In the genomic region with DNA sequence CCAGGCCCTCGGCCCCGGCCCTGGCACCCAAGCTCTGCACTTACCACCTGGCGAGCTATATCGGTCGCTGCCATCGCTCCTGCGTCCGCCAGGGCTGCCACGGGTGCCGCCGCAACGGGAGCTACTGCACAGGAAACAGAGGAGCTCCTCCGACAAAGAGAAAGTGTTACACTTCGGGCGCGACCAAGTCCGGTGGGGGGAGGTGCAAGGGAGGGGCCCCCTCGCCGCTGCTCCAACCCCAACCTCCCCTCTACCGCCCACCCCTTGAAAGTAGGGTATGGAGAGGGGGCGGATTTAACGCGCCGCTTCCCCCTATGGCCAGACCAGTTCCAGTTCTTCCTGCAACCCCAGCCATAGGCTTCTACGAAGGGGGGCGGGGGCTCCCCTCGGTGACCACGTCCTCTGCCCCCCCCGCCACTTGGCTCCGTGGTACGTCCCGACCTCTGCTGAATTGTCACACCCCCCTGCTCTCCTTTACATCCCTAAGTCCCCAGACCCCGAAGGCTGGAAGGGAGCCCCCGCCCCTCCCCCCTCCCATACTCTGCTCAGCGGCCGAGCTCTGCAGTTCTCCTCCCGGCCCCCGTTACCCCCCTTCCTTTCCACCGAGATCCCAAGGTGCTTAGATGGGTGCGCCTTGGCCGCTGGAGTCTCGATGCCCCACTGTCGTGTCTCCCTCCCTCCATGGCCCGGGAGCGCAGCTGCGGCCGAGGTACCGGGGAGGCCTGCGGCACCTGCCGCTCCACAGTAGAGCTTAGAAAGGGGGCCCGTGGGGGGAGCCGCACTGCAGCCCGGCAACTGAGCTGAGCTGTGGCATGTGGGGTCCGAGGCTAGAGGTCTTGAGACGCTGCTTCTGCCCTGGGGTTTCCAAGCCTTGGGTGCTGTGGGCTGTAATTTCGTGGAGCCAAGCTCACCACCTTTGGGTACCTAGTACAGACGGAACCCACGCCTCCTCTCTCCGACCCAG, we compare ENCODE assay signal across 1 cellular context.
TF ChIP-seq lines count a peak whose summit lies in the region.

A gene (minus strand): TSS at position 137 of the 964 bp plus-strand sequence. CDS start 63 bp downstream, at position 74.

TF ChIP-seq in HEK293, 187 proteins besides CTCF, POLR2A, EP300 and RAD21 (continued from another document and continues in another):
- TF ChIP-seq, protein P1, sequence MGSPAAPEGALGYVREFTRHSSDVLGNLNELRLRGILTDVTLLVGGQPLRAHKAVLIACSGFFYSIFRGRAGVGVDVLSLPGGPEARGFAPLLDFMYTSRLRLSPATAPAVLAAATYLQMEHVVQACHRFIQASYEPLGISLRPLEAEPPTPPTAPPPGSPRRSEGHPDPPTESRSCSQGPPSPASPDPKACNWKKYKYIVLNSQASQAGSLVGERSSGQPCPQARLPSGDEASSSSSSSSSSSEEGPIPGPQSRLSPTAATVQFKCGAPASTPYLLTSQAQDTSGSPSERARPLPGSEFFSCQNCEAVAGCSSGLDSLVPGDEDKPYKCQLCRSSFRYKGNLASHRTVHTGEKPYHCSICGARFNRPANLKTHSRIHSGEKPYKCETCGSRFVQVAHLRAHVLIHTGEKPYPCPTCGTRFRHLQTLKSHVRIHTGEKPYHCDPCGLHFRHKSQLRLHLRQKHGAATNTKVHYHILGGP (tag by site-specific recombination; IDR thresholded peaks at IDR 0.05) = no peak
- TF ChIP-seq ZNF768 (tag by site-specific recombination; IDR thresholded peaks at IDR 0.05) (no peak), ZFP3 (tag by site-specific recombination; IDR thresholded peaks at IDR 0.05; ENCODE audit: low read depth) (no peak), ZNF610 (tag by site-specific recombination; IDR thresholded peaks at IDR 0.05; ENCODE audit: borderline replicate concordance) (no peak), ZNF292 (tag by site-specific recombination; IDR thresholded peaks at IDR 0.05; ENCODE audit: borderline replicate concordance, low read depth) (no peak), ZNF155 (tag by site-specific recombination; IDR thresholded peaks at IDR 0.05) (no peak), YY2 (tag by site-specific recombination; IDR thresholded peaks at IDR 0.05) (no peak), FEZF1 (tag by site-specific recombination; IDR thresholded peaks at IDR 0.05) (no peak), ZNF707 (tag by site-specific recombination; IDR thresholded peaks at IDR 0.05) (no peak), TRIM28 (IDR thresholded peaks at IDR 0.05; ENCODE audit: borderline replicate concordance, low read length) (no peak), ZNF629 (tag by site-specific recombination; IDR thresholded peaks at IDR 0.05) (peak; percentile 60; the same call in 1 of the 2 replicates), ZNF394 (tag by site-specific recombination; IDR thresholded peaks at IDR 0.05; ENCODE audit: borderline replicate concordance) (peak; percentile 62; the same call in 1 of the 2 replicates), ZNF121 (tag by site-specific recombination; IDR thresholded peaks at IDR 0.05) (no peak), GFI1B (tag by site-specific recombination; IDR thresholded peaks at IDR 0.05) (no peak), ZNF544 (tag by site-specific recombination; IDR thresholded peaks at IDR 0.05) (no peak), ZNF223 (tag by site-specific recombination; IDR thresholded peaks at IDR 0.05) (no peak), BCL11A (tag by site-specific recombination; IDR thresholded peaks at IDR 0.05; ENCODE audit: low read depth) (no peak), ZNF654 (tag by site-specific recombination; IDR thresholded peaks at IDR 0.05; ENCODE audit: low read depth) (no peak), SCRT2 (tag by site-specific recombination; IDR thresholded peaks at IDR 0.05) (no peak), ZNF175 (tag by site-specific recombination; IDR thresholded peaks at IDR 0.05) (no peak), ZNF521 (tag by site-specific recombination; IDR thresholded peaks at IDR 0.05) (no peak), OSR2 (tag by site-specific recombination; IDR thresholded peaks at IDR 0.05) (peak; percentile 94), HOXC10 (CRISPR knock-in tag; IDR thresholded peaks at IDR 0.05) (no peak), SCRT1 (tag by site-specific recombination; IDR thresholded peaks at IDR 0.05; ENCODE audit: borderline replicate concordance) (no peak), ZNF560 (tag by site-specific recombination; IDR thresholded peaks at IDR 0.05; ENCODE audit: borderline replicate concordance) (no peak), ZSCAN16 (tag by site-specific recombination; IDR thresholded peaks at IDR 0.05) (no peak), ZNF426 (tag by site-specific recombination; IDR thresholded peaks at IDR 0.05) (no peak), ZFP69B (tag by site-specific recombination; IDR thresholded peaks at IDR 0.05) (peak; percentile 56; the same call in 1 of the 2 replicates), BCL11B (tag by site-specific recombination; IDR thresholded peaks at IDR 0.05; ENCODE audit: low read depth) (no peak), ZNF571 (tag by site-specific recombination; IDR thresholded peaks at IDR 0.05) (no peak), ZNF146 (tag by site-specific recombination; IDR thresholded peaks at IDR 0.05) (no peak), ZNF510 (tag by site-specific recombination; IDR thresholded peaks at IDR 0.05; ENCODE audit: insufficient replicate concordance) (no peak), ZEB2 (tag by site-specific recombination; IDR thresholded peaks at IDR 0.05) (peak; percentile 30; the same call in 1 of the 2 replicates)
- TF ChIP-seq, protein P2, sequence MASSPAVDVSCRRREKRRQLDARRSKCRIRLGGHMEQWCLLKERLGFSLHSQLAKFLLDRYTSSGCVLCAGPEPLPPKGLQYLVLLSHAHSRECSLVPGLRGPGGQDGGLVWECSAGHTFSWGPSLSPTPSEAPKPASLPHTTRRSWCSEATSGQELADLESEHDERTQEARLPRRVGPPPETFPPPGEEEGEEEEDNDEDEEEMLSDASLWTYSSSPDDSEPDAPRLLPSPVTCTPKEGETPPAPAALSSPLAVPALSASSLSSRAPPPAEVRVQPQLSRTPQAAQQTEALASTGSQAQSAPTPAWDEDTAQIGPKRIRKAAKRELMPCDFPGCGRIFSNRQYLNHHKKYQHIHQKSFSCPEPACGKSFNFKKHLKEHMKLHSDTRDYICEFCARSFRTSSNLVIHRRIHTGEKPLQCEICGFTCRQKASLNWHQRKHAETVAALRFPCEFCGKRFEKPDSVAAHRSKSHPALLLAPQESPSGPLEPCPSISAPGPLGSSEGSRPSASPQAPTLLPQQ (tag by site-specific recombination; IDR thresholded peaks at IDR 0.05) = no peak; the same call in 1 of the 2 replicates
- TF ChIP-seq, protein P3, sequence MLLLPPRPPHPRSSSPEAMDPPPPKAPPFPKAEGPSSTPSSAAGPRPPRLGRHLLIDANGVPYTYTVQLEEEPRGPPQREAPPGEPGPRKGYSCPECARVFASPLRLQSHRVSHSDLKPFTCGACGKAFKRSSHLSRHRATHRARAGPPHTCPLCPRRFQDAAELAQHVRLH (tag by site-specific recombination; IDR thresholded peaks at IDR 0.05) = no peak
- TF ChIP-seq, protein P4, sequence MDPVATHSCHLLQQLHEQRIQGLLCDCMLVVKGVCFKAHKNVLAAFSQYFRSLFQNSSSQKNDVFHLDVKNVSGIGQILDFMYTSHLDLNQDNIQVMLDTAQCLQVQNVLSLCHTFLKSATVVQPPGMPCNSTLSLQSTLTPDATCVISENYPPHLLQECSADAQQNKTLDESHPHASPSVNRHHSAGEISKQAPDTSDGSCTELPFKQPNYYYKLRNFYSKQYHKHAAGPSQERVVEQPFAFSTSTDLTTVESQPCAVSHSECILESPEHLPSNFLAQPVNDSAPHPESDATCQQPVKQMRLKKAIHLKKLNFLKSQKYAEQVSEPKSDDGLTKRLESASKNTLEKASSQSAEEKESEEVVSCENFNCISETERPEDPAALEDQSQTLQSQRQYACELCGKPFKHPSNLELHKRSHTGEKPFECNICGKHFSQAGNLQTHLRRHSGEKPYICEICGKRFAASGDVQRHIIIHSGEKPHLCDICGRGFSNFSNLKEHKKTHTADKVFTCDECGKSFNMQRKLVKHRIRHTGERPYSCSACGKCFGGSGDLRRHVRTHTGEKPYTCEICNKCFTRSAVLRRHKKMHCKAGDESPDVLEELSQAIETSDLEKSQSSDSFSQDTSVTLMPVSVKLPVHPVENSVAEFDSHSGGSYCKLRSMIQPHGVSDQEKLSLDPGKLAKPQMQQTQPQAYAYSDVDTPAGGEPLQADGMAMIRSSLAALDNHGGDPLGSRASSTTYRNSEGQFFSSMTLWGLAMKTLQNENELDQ (tag by site-specific recombination; IDR thresholded peaks at IDR 0.05; ENCODE audit: low read depth) = no peak
- TF ChIP-seq, protein P5, sequence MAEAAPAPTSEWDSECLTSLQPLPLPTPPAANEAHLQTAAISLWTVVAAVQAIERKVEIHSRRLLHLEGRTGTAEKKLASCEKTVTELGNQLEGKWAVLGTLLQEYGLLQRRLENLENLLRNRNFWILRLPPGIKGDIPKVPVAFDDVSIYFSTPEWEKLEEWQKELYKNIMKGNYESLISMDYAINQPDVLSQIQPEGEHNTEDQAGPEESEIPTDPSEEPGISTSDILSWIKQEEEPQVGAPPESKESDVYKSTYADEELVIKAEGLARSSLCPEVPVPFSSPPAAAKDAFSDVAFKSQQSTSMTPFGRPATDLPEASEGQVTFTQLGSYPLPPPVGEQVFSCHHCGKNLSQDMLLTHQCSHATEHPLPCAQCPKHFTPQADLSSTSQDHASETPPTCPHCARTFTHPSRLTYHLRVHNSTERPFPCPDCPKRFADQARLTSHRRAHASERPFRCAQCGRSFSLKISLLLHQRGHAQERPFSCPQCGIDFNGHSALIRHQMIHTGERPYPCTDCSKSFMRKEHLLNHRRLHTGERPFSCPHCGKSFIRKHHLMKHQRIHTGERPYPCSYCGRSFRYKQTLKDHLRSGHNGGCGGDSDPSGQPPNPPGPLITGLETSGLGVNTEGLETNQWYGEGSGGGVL (tag by site-specific recombination; IDR thresholded peaks at IDR 0.05) = peak; percentile 91
- TF ChIP-seq, protein P6, sequence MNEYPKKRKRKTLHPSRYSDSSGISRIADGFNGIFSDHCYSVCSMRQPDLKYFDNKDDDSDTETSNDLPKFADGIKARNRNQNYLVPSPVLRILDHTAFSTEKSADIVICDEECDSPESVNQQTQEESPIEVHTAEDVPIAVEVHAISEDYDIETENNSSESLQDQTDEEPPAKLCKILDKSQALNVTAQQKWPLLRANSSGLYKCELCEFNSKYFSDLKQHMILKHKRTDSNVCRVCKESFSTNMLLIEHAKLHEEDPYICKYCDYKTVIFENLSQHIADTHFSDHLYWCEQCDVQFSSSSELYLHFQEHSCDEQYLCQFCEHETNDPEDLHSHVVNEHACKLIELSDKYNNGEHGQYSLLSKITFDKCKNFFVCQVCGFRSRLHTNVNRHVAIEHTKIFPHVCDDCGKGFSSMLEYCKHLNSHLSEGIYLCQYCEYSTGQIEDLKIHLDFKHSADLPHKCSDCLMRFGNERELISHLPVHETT (tag by site-specific recombination; IDR thresholded peaks at IDR 0.05) = no peak; the same call in 1 of the 2 replicates
- TF ChIP-seq, protein P7, sequence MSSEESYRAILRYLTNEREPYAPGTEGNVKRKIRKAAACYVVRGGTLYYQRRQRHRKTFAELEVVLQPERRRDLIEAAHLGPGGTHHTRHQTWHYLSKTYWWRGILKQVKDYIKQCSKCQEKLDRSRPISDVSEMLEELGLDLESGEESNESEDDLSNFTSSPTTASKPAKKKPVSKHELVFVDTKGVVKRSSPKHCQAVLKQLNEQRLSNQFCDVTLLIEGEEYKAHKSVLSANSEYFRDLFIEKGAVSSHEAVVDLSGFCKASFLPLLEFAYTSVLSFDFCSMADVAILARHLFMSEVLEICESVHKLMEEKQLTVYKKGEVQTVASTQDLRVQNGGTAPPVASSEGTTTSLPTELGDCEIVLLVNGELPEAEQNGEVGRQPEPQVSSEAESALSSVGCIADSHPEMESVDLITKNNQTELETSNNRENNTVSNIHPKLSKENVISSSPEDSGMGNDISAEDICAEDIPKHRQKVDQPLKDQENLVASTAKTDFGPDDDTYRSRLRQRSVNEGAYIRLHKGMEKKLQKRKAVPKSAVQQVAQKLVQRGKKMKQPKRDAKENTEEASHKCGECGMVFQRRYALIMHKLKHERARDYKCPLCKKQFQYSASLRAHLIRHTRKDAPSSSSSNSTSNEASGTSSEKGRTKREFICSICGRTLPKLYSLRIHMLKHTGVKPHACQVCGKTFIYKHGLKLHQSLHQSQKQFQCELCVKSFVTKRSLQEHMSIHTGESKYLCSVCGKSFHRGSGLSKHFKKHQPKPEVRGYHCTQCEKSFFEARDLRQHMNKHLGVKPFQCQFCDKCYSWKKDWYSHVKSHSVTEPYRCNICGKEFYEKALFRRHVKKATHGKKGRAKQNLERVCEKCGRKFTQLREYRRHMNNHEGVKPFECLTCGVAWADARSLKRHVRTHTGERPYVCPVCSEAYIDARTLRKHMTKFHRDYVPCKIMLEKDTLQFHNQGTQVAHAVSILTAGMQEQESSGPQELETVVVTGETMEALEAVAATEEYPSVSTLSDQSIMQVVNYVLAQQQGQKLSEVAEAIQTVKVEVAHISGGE (tag by site-specific recombination; conservative IDR thresholded peaks at IDR 0.05; ENCODE audit: low read depth) = peak; percentile 84
- TF ChIP-seq, protein P8, sequence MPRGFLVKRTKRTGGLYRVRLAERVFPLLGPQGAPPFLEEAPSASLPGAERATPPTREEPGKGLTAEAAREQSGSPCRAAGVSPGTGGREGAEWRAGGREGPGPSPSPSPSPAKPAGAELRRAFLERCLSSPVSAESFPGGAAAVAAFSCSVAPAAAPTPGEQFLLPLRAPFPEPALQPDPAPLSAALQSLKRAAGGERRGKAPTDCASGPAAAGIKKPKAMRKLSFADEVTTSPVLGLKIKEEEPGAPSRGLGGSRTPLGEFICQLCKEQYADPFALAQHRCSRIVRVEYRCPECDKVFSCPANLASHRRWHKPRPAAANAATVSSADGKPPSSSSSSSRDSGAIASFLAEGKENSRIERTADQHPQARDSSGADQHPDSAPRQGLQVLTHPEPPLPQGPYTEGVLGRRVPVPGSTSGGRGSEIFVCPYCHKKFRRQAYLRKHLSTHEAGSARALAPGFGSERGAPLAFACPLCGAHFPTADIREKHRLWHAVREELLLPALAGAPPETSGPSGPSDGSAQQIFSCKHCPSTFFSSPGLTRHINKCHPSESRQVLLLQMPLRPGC (tag by site-specific recombination; IDR thresholded peaks at IDR 0.05) = no peak
- TF ChIP-seq, protein P9, sequence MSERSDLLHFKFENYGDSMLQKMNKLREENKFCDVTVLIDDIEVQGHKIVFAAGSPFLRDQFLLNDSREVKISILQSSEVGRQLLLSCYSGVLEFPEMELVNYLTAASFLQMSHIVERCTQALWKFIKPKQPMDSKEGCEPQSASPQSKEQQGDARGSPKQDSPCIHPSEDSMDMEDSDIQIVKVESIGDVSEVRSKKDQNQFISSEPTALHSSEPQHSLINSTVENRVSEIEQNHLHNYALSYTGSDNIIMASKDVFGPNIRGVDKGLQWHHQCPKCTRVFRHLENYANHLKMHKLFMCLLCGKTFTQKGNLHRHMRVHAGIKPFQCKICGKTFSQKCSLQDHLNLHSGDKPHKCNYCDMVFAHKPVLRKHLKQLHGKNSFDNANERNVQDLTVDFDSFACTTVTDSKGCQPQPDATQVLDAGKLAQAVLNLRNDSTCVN (tag by site-specific recombination; optimal IDR thresholded peaks at IDR 0.05) = no peak
